Comparison of ENCODE assay signal across 1 cellular context in the genomic region with DNA sequence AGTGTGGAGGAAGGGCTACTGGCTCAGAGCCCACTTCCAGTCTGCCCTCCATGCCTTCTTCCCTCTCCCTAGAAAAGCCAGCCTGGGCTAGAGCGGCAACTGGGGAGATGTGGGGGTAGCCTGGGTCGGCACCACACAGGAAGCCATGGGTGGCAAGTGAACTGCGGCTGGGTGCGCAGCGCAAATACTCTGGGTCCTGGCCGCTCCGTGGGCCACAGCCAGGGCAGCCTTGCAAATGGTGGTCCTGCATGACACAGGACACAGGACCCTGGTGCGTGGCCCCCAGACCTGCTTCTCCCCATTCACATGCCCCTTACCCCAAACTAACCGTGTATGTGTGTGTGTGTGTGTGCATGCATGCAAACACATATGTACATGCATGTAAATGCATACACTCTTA.
TF ChIP-seq lines count a peak whose summit lies in the region.

No MANE protein-coding gene starts in this region.

TF ChIP-seq in GM12878, 131 proteins besides CTCF, POLR2A, EP300 and RAD21:
- TF ChIP-seq RELA (IDR thresholded peaks at IDR 0.05; ENCODE audit: borderline replicate concordance, partially characterized antibody), result no peak
- no peak for TF ChIP-seq SUPT20H (IDR thresholded peaks at IDR 0.05; ENCODE audit: borderline replicate concordance, control insufficient read depth, low read depth, low read length)
- TF ChIP-seq ATF7 (IDR thresholded peaks at IDR 0.05; ENCODE audit: low read depth), result no peak
- TF ChIP-seq, protein P1, sequence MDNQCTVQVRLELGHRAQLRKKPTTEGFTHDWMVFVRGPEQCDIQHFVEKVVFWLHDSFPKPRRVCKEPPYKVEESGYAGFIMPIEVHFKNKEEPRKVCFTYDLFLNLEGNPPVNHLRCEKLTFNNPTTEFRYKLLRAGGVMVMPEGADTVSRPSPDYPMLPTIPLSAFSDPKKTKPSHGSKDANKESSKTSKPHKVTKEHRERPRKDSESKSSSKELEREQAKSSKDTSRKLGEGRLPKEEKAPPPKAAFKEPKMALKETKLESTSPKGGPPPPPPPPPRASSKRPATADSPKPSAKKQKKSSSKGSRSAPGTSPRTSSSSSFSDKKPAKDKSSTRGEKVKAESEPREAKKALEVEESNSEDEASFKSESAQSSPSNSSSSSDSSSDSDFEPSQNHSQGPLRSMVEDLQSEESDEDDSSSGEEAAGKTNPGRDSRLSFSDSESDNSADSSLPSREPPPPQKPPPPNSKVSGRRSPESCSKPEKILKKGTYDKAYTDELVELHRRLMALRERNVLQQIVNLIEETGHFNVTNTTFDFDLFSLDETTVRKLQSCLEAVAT (IDR thresholded peaks at IDR 0.05), result no peak
- TF ChIP-seq, protein P2, sequence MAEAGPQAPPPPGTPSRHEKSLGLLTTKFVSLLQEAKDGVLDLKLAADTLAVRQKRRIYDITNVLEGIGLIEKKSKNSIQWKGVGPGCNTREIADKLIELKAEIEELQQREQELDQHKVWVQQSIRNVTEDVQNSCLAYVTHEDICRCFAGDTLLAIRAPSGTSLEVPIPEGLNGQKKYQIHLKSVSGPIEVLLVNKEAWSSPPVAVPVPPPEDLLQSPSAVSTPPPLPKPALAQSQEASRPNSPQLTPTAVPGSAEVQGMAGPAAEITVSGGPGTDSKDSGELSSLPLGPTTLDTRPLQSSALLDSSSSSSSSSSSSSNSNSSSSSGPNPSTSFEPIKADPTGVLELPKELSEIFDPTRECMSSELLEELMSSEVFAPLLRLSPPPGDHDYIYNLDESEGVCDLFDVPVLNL (IDR thresholded peaks at IDR 0.05; ENCODE audit: low read depth, low read length), result no peak
- TF ChIP-seq RCOR1 (conservative IDR thresholded peaks at IDR 0.05; ENCODE audit: low read depth, low read length), result no peak
- no peak for TF ChIP-seq JUNB (IDR thresholded peaks at IDR 0.05)
